In genomic region chrX:13215729-13216128, GRCh38 we compare ENCODE assay signal across 2 cellular contexts.
TF ChIP-seq lines count a peak whose summit lies in the region.

No MANE protein-coding gene starts in this region.

TF ChIP-seq in SK-N-SH, 30 proteins besides CTCF, POLR2A, EP300 and RAD21 (continued from another document):
- TF ChIP-seq POLR2AphosphoS5 (IDR thresholded peaks at IDR 0.05; ENCODE audit: low read depth, low read length) (no peak), TCF12 (IDR thresholded peaks at IDR 0.05) (peak; percentile 32), NFIC (IDR thresholded peaks at IDR 0.05; ENCODE audit: borderline replicate concordance) (peak; percentile 67), FOSL2 (IDR thresholded peaks at IDR 0.05; ENCODE audit: borderline replicate concordance, low read depth) (peak; percentile 14; the same call in 1 of the 2 replicates), RXRA (IDR thresholded peaks at IDR 0.05; ENCODE audit: borderline replicate concordance, low read depth) (0 out of 2 replicates have a peak, but pooled peaks have one; percentile 13)
- TF ChIP-seq, protein P1, sequence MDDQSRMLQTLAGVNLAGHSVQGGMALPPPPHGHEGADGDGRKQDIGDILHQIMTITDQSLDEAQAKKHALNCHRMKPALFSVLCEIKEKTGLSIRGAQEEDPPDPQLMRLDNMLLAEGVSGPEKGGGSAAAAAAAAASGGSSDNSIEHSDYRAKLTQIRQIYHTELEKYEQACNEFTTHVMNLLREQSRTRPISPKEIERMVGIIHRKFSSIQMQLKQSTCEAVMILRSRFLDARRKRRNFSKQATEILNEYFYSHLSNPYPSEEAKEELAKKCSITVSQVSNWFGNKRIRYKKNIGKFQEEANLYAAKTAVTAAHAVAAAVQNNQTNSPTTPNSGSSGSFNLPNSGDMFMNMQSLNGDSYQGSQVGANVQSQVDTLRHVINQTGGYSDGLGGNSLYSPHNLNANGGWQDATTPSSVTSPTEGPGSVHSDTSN (IDR thresholded peaks at IDR 0.05) = peak; percentile 30
TF ChIP-seq in SK-N-SH: peak in this region for 6.

TF ChIP-seq in GM23338, 12 proteins besides CTCF, POLR2A, EP300 and RAD21 (continued from another document):
- TF ChIP-seq REST (IDR thresholded peaks at IDR 0.05; ENCODE audit: unreplicated experiment) = no peak
- no peak for TF ChIP-seq JUNB (IDR thresholded peaks at IDR 0.05; ENCODE audit: unreplicated experiment)
- no peak for TF ChIP-seq ETS1 (IDR thresholded peaks at IDR 0.05)
- TF ChIP-seq ZNF331 (CRISPR knock-in tag; IDR thresholded peaks at IDR 0.05; ENCODE audit: low read depth) = no peak
- TF ChIP-seq, protein P2, sequence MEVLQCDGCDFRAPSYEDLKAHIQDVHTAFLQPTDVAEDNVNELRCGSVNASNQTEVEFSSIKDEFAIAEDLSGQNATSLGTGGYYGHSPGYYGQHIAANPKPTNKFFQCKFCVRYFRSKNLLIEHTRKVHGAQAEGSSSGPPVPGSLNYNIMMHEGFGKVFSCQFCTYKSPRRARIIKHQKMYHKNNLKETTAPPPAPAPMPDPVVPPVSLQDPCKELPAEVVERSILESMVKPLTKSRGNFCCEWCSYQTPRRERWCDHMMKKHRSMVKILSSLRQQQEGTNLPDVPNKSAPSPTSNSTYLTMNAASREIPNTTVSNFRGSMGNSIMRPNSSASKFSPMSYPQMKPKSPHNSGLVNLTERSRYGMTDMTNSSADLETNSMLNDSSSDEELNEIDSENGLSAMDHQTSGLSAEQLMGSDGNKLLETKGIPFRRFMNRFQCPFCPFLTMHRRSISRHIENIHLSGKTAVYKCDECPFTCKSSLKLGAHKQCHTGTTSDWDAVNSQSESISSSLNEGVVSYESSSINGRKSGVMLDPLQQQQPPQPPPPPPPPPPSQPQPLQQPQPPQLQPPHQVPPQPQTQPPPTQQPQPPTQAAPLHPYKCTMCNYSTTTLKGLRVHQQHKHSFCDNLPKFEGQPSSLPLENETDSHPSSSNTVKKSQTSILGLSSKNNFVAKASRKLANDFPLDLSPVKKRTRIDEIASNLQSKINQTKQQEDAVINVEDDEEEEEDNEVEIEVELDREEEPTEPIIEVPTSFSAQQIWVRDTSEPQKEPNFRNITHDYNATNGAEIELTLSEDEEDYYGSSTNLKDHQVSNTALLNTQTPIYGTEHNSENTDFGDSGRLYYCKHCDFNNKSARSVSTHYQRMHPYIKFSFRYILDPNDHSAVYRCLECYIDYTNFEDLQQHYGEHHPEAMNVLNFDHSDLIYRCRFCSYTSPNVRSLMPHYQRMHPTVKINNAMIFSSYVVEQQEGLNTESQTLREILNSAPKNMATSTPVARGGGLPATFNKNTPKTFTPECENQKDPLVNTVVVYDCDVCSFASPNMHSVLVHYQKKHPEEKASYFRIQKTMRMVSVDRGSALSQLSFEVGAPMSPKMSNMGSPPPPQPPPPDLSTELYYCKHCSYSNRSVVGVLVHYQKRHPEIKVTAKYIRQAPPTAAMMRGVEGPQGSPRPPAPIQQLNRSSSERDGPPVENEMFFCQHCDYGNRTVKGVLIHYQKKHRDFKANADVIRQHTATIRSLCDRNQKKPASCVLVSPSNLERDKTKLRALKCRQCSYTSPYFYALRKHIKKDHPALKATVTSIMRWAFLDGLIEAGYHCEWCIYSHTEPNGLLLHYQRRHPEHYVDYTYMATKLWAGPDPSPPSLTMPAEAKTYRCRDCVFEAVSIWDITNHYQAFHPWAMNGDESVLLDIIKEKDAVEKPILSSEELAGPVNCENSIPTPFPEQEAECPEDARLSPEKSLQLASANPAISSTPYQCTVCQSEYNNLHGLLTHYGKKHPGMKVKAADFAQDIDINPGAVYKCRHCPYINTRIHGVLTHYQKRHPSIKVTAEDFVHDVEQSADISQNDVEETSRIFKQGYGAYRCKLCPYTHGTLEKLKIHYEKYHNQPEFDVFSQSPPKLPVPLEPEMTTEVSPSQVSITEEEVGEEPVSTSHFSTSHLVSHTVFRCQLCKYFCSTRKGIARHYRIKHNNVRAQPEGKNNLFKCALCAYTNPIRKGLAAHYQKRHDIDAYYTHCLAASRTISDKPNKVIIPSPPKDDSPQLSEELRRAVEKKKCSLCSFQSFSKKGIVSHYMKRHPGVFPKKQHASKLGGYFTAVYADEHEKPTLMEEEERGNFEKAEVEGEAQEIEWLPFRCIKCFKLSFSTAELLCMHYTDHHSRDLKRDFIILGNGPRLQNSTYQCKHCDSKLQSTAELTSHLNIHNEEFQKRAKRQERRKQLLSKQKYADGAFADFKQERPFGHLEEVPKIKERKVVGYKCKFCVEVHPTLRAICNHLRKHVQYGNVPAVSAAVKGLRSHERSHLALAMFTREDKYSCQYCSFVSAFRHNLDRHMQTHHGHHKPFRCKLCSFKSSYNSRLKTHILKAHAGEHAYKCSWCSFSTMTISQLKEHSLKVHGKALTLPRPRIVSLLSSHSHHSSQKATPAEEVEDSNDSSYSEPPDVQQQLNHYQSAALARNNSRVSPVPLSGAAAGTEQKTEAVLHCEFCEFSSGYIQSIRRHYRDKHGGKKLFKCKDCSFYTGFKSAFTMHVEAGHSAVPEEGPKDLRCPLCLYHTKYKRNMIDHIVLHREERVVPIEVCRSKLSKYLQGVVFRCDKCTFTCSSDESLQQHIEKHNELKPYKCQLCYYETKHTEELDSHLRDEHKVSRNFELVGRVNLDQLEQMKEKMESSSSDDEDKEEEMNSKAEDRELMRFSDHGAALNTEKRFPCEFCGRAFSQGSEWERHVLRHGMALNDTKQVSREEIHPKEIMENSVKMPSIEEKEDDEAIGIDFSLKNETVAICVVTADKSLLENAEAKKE (CRISPR knock-in tag; IDR thresholded peaks at IDR 0.05) = no peak
- TF ChIP-seq CREB1 (CRISPR knock-in tag; IDR thresholded peaks at IDR 0.05; ENCODE audit: low read depth) = no peak
- no peak for TF ChIP-seq EZH2phosphoT487 (IDR thresholded peaks at IDR 0.05; ENCODE audit: unreplicated experiment)
- no peak for TF ChIP-seq EZH2 (IDR thresholded peaks at IDR 0.05; ENCODE audit: low read depth, unreplicated experiment)
